ENCODE assay signal across 13 cellular contexts in genomic region chr1:243409284-243409683, GRCh38.
DNase-seq lines count a peak whose midpoint lies in the region; ATAC-seq and TF ChIP-seq lines count a peak whose summit lies in the region.
"Had no signal": no experiment of that assay in that cellular context is flagged by ENCODE, and none has a peak within 500 bp of the region (broad histone marks: within the 10 kb centered on the region; RNA-seq: fewer than 3 reads in every experiment).

No MANE protein-coding gene starts in this region.

- H3K9me2 ChIP-seq in OCI-LY1 (ENCODE audit: low read depth, low read length), result no peaks in the 10 kb centered on the region

- no peaks in the 10 kb centered on the region for H3K36me3 ChIP-seq in OCI-LY1 (ENCODE audit: insufficient read depth, low read length)

- intact Hi-C loops in activated naive CD4-positive, alpha-beta T cell treated with anti-CD3 and anti-CD28 coated beads for 36 hours (cut with micrococcal nuclease), result no loop called here

- no peaks in the 10 kb centered on the region for H3K27me3 ChIP-seq in OCI-LY1 (ENCODE audit: insufficient read depth, low read length)
- H3K27me3 ChIP-seq: sigmoid colon had no signal

- no peak overlapping the region for H3K4me2 ChIP-seq in OCI-LY1 (ENCODE audit: low read length)

- no peak for ATAC-seq in T-helper 17 cell
- ATAC-seq: activated CD8-positive, alpha-beta T cell treated with anti-CD3 and anti-CD28 coated beads for 36 hours had no signal

- H3K4me3 ChIP-seq in AG09309 (ENCODE audit: control insufficient read depth, low read depth, low read length) (no peak overlapping the region), OCI-LY1 (ENCODE audit: low read depth, low read length, poor library complexity, severe bottlenecking) (no peak overlapping the region), coronary artery (no peak overlapping the region)
- H3K4me3 ChIP-seq: sigmoid colon had no signal

- H3K4me1 ChIP-seq in OCI-LY1 (ENCODE audit: insufficient read depth, low read length, severe bottlenecking), result no peaks in the 10 kb centered on the region
- H3K4me1 ChIP-seq: sigmoid colon had no signal

- no peaks in the 10 kb centered on the region for H3K79me2 ChIP-seq in OCI-LY1 (ENCODE audit: insufficient read depth, low read length)

- CTCF ChIA-PET in activated naive CD4-positive, alpha-beta T cell treated with anti-CD3 and anti-CD28 coated beads for 36 hours (lab: Charles Lee), result interaction anchor here (0.6 to 1.8 kb wide), 3 partner anchors 10 to 66 kb away, joined by 3 to 4 read pairs (median 4); no protein-coding TSS in a partner anchor

- no peak overlapping the region for H3K9ac ChIP-seq in OCI-LY1 (ENCODE audit: low read length)

- no peaks in the 10 kb centered on the region for H3K27me3 Mint-ChIP-seq in activated naive CD4-positive, alpha-beta T cell treated with anti-CD3 and anti-CD28 coated beads for 36 hours (ENCODE audit: low read depth)
- no peaks in the 10 kb centered on the region for H3K27me3 Mint-ChIP-seq in T-helper 17 cell
- H3K27me3 Mint-ChIP-seq: activated CD8-positive, alpha-beta T cell treated with anti-CD3 and anti-CD28 coated beads for 36 hours had no signal

- H3K27ac Mint-ChIP-seq in activated naive CD4-positive, alpha-beta T cell treated with anti-CD3 and anti-CD28 coated beads for 36 hours, result no peak overlapping the region
- H3K27ac Mint-ChIP-seq in T-helper 17 cell, result no peak overlapping the region
- H3K27ac Mint-ChIP-seq: activated CD8-positive, alpha-beta T cell treated with anti-CD3 and anti-CD28 coated beads for 36 hours had no signal

- H3K4me3 Mint-ChIP-seq in activated naive CD4-positive, alpha-beta T cell treated with anti-CD3 and anti-CD28 coated beads for 36 hours, result no peak overlapping the region
- no peak overlapping the region for H3K4me3 Mint-ChIP-seq in T-helper 17 cell
- H3K4me3 Mint-ChIP-seq: activated CD8-positive, alpha-beta T cell treated with anti-CD3 and anti-CD28 coated beads for 36 hours had no signal

- peaks cover 18% of the 10 kb centered on the region for H3K4me1 Mint-ChIP-seq in activated naive CD4-positive, alpha-beta T cell treated with anti-CD3 and anti-CD28 coated beads for 36 hours (ENCODE audit: low read depth)
- H3K4me1 Mint-ChIP-seq in T-helper 17 cell, result peaks cover 18% of the 10 kb centered on the region

- H3K9me3 Mint-ChIP-seq in activated naive CD4-positive, alpha-beta T cell treated with anti-CD3 and anti-CD28 coated beads for 36 hours, result no peaks in the 10 kb centered on the region
- H3K9me3 Mint-ChIP-seq: activated CD8-positive, alpha-beta T cell treated with anti-CD3 and anti-CD28 coated beads for 36 hours had no signal

- H3K27ac ChIP-seq in OCI-LY1 (ENCODE audit: low read depth, low read length, poor library complexity, severe bottlenecking), result no peak overlapping the region
- no peak overlapping the region for H3K27ac ChIP-seq in coronary artery
- H3K27ac ChIP-seq: sigmoid colon had no signal

- peaks cover 3% of the 10 kb centered on the region for H3K36me3 Mint-ChIP-seq in activated naive CD4-positive, alpha-beta T cell treated with anti-CD3 and anti-CD28 coated beads for 36 hours (ENCODE audit: low read depth)
- H3K36me3 Mint-ChIP-seq in T-helper 17 cell (ENCODE audit: low read depth), result peaks cover 5% of the 10 kb centered on the region

- H3K9me3 ChIP-seq in OCI-LY1 (ENCODE audit: low read length), result no peaks in the 10 kb centered on the region
- H3K9me3 ChIP-seq in T-helper 17 cell (ENCODE audit: control insufficient read depth, low read length, poor library complexity, severe bottlenecking), result no peaks in the 10 kb centered on the region
- H3K9me3 ChIP-seq: sigmoid colon had no signal

- TF ChIP-seq CTCF in AG09309 (IDR thresholded peaks at IDR 0.05; ENCODE audit: control insufficient read depth, insufficient read depth, low read depth, low read length, missing control alignments) (peak; percentile 15), GM12873 (IDR thresholded peaks at IDR 0.05; ENCODE audit: insufficient read depth, low read depth, low read length, missing control alignments) (peak; percentile 34), OCI-LY1 (IDR thresholded peaks at IDR 0.05; ENCODE audit: low read length) (peak; percentile 48; the same call in 1 of the 2 replicates), coronary artery (IDR thresholded peaks at IDR 0.05) (no peak)

- H2AFZ ChIP-seq in OCI-LY1 (ENCODE audit: low read length), result no peak overlapping the region

- no peaks in the 10 kb centered on the region; the same call in 1 of the 2 replicates for H3F3A ChIP-seq in OCI-LY1 (ENCODE audit: insufficient read depth, low read length)

- H4K20me1 ChIP-seq in OCI-LY1 (ENCODE audit: insufficient read depth, low read length), result no peaks in the 10 kb centered on the region

- DNase-seq in AG09309 (ENCODE audit: low read depth) (no peak), fibroblast of peridontal ligament (ENCODE audit: extremely low read depth) (peak; percentile 14), coronary artery (ENCODE audit: low spot score) (no peak), NCI-H510A (lab: John Stamatoyannopoulos, UW) (no peak), T-helper 17 cell (no peak)
- DNase-seq in activated naive CD4-positive, alpha-beta T cell treated with anti-CD3 and anti-CD28 coated beads for 36 hours, result no peak
- DNase-seq: activated CD8-positive, alpha-beta T cell treated with anti-CD3 and anti-CD28 coated beads for 36 hours; amniotic stem cell; NCI-H2029 treated with DMSO at 0.1 percent for 48 hours; sigmoid colon; stimulated activated CD8-positive, alpha-beta memory T cell treated with anti-CD3 and anti-CD28 coated beads, Interleukin-4, amount 100 ng/mL, for 48 hours had no signal
